Comparison of ENCODE assay signal across 16 cellular contexts in the genomic region with DNA sequence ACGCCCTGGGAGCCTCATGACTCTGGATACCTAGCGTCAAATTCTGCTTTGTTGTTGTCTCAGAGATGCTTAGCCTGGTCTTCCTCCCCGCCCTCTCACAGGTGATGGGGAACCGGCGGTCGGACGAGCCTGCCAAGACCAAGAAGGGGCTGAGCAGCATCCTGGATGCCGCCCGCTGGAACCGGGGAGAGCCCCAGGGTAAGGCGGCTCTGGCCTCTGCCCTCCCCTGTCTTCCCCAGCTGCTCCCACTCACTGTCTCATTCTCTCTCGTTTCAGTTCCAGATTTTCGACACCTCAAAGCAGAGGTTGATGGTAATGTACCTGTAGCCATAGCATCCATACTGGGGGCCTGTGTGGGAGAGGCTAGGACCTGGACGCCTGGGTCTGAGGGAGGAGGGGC. TPM values are rescaled to one million over a fixed set of nuclear protein-coding genes. Genes with fewer than 3 reads are reported as not detected.
DNase-seq lines count a peak whose midpoint lies in the region; ATAC-seq and TF ChIP-seq lines count a peak whose summit lies in the region.
"Had no signal": no experiment of that assay in that cellular context is flagged by ENCODE, and none has a peak within 500 bp of the region (broad histone marks: within the 10 kb centered on the region; RNA-seq: fewer than 3 reads in every experiment).

No MANE protein-coding gene starts in this region.

- no peak overlapping the region for H4K8ac ChIP-seq in neuronal stem cell (ENCODE audit: low read depth, low read length)

- no peaks in the 10 kb centered on the region for H3K79me2 ChIP-seq in OCI-LY7 (ENCODE audit: insufficient read depth, low read depth, low read length)

- H3K9me2 ChIP-seq in OCI-LY7 (ENCODE audit: insufficient read depth, low read length) = no peaks in the 10 kb centered on the region

- H4K20me1 ChIP-seq in OCI-LY7 (ENCODE audit: insufficient read depth, low read length) = no peaks in the 10 kb centered on the region

- H3K4me2 ChIP-seq in OCI-LY7 (ENCODE audit: low read length) (no peak overlapping the region), neuronal stem cell (ENCODE audit: insufficient read depth, low read length, poor library complexity, severe bottlenecking) (no peak overlapping the region)

- no peak overlapping the region for H2BK15ac ChIP-seq in neuronal stem cell (ENCODE audit: low read length)

- no peak for TF ChIP-seq CTCF in OCI-LY7 (conservative IDR thresholded peaks at IDR 0.05; ENCODE audit: low read length)
- no peak for TF ChIP-seq CTCF in osteocyte (IDR thresholded peaks at IDR 0.05)

- H3K27ac ChIP-seq in OCI-LY7 (ENCODE audit: low read depth, low read length, poor library complexity, severe bottlenecking) = peak overlapping the region; percentile 6
- no peak overlapping the region for H3K27ac ChIP-seq in neuronal stem cell (replicated peaks; ENCODE audit: low read length)
- H3K27ac ChIP-seq: dorsolateral prefrontal cortex, suprapubic skin had no signal

- H3K4ac ChIP-seq in neuronal stem cell (ENCODE audit: low read length) = no peak overlapping the region

- H3K4me3 ChIP-seq in OCI-LY7 (ENCODE audit: low read depth, low read length, poor library complexity, severe bottlenecking) (no peak overlapping the region), neuronal stem cell (ENCODE audit: low read length in 2 of 2) (no peak overlapping the region)
- H3K4me3 ChIP-seq: dorsolateral prefrontal cortex, suprapubic skin had no signal

- H3K18ac ChIP-seq in neuronal stem cell (ENCODE audit: low read length) = no peak overlapping the region

- H3K27ac Mint-ChIP-seq in activated T-cell treated with anti-CD3 and anti-CD28 coated beads, Interleukin-2, amount 50 U/mL, for 24 hours = peak overlapping the region; percentile 87
- H3K27ac Mint-ChIP-seq in activated naive CD8-positive, alpha-beta T cell treated with anti-CD3 and anti-CD28 coated beads, Interleukin-2, amount 50 U/mL, for 24 hours = peak overlapping the region; percentile 54
- no peak overlapping the region for H3K27ac Mint-ChIP-seq in osteocyte (ENCODE audit: unreplicated experiment)

- H3K27me3 ChIP-seq in neuronal stem cell (ENCODE audit: control insufficient read depth in 3 of 3, insufficient read depth in 3 of 3, low read depth in 1 of 3, low read length in 3 of 3) = no peaks in the 10 kb centered on the region
- H3K27me3 ChIP-seq: dorsolateral prefrontal cortex, suprapubic skin had no signal

- no peaks in the 10 kb centered on the region for H3K9me3 ChIP-seq in OCI-LY7 (ENCODE audit: low read length)
- H3K9me3 ChIP-seq in neuronal stem cell (replicated peaks in 1 of 2; ENCODE audit: control insufficient read depth in 2 of 2, insufficient read depth in 1 of 2, low read depth in 1 of 2, low read length in 2 of 2) = no peaks in the 10 kb centered on the region
- H3K9me3 ChIP-seq: suprapubic skin had no signal

- H3K23ac ChIP-seq in neuronal stem cell (ENCODE audit: low read depth, low read length, poor library complexity) = peak overlapping the region; percentile 25

- H2BK5ac ChIP-seq in neuronal stem cell (ENCODE audit: low read length) = no peak overlapping the region

- H2AFZ ChIP-seq in OCI-LY7 (ENCODE audit: low read length) = no peak overlapping the region
- H2AFZ ChIP-seq in neuronal stem cell (ENCODE audit: low read length) = no peak overlapping the region

- no peak overlapping the region for H2BK120ac ChIP-seq in neuronal stem cell (ENCODE audit: low read depth, low read length)

- no peak overlapping the region for H2BK12ac ChIP-seq in neuronal stem cell (ENCODE audit: low read length)

- intact Hi-C loops in OCI-LY7 (cut with micrococcal nuclease; ENCODE audit: unreplicated experiment) = no loop called here

- CTCF ChIA-PET in OCI-LY7 (lab: Charles Lee; ENCODE audit: unreplicated experiment) = no interaction called here

- POLR2A ChIA-PET in OCI-LY7 (lab: Charles Lee) = interaction anchor here (0.5 kb wide), 1 partner anchor 1709 kb away, joined by 3 read pairs; no protein-coding TSS in a partner anchor

- H2AK5ac ChIP-seq in neuronal stem cell (ENCODE audit: low read depth, low read length) = no peak overlapping the region

- H3K9me3 Mint-ChIP-seq in activated T-cell treated with anti-CD3 and anti-CD28 coated beads, Interleukin-2, amount 50 U/mL, for 24 hours = no peaks in the 10 kb centered on the region
- H3K9me3 Mint-ChIP-seq in activated naive CD8-positive, alpha-beta T cell treated with anti-CD3 and anti-CD28 coated beads, Interleukin-2, amount 50 U/mL, for 24 hours = no peaks in the 10 kb centered on the region
- H3K9me3 Mint-ChIP-seq in osteocyte (ENCODE audit: unreplicated experiment) = no peaks in the 10 kb centered on the region

- H3K4me1 ChIP-seq in OCI-LY7 (ENCODE audit: insufficient read depth, low read length, poor library complexity, severe bottlenecking) = peaks cover 26% of the 10 kb centered on the region
- H3K4me1 ChIP-seq in neuronal stem cell (ENCODE audit: control insufficient read depth in 2 of 2, insufficient read depth in 1 of 2, low read depth in 1 of 2, low read length in 2 of 2) = no peaks in the 10 kb centered on the region
- H3K4me1 ChIP-seq: suprapubic skin had no signal

- H3K4me1 Mint-ChIP-seq in activated T-cell treated with anti-CD3 and anti-CD28 coated beads, Interleukin-2, amount 50 U/mL, for 24 hours (ENCODE audit: low read depth) = peaks cover 70% of the 10 kb centered on the region
- H3K4me1 Mint-ChIP-seq in activated naive CD8-positive, alpha-beta T cell treated with anti-CD3 and anti-CD28 coated beads, Interleukin-2, amount 50 U/mL, for 24 hours = peaks cover 64% of the 10 kb centered on the region
- H3K4me1 Mint-ChIP-seq in osteocyte (ENCODE audit: unreplicated experiment) = no peaks in the 10 kb centered on the region

- H3K4me3 Mint-ChIP-seq in activated T-cell treated with anti-CD3 and anti-CD28 coated beads, Interleukin-2, amount 50 U/mL, for 24 hours = no peak overlapping the region
- no peak overlapping the region for H3K4me3 Mint-ChIP-seq in activated naive CD8-positive, alpha-beta T cell treated with anti-CD3 and anti-CD28 coated beads, Interleukin-2, amount 50 U/mL, for 24 hours
- no peak overlapping the region for H3K4me3 Mint-ChIP-seq in osteocyte (ENCODE audit: unreplicated experiment)

- peaks cover 75% of the 10 kb centered on the region for H3K36me3 Mint-ChIP-seq in activated T-cell treated with anti-CD3 and anti-CD28 coated beads, Interleukin-2, amount 50 U/mL, for 24 hours (ENCODE audit: low read depth)
- peaks cover 39% of the 10 kb centered on the region for H3K36me3 Mint-ChIP-seq in activated naive CD8-positive, alpha-beta T cell treated with anti-CD3 and anti-CD28 coated beads, Interleukin-2, amount 50 U/mL, for 24 hours (ENCODE audit: low read depth)
- H3K36me3 Mint-ChIP-seq in osteocyte (ENCODE audit: unreplicated experiment) = peaks cover 18% of the 10 kb centered on the region

- H3K27me3 Mint-ChIP-seq in activated T-cell treated with anti-CD3 and anti-CD28 coated beads, Interleukin-2, amount 50 U/mL, for 24 hours = no peaks in the 10 kb centered on the region
- H3K27me3 Mint-ChIP-seq in activated naive CD8-positive, alpha-beta T cell treated with anti-CD3 and anti-CD28 coated beads, Interleukin-2, amount 50 U/mL, for 24 hours = no peaks in the 10 kb centered on the region
- no peaks in the 10 kb centered on the region for H3K27me3 Mint-ChIP-seq in osteocyte (ENCODE audit: unreplicated experiment)

- no CpG with 5 or more reads among the region's 14 CpGs for WGBS in neuronal stem cell (ENCODE audit: extremely low coverage in 2 of 2, insufficient read length in 2 of 2, insufficient replicate concordance in 1 of 2), 2 donors

- DNase-seq in activated T-cell treated with anti-CD3 and anti-CD28 coated beads, Interleukin-2, amount 50 U/mL, for 24 hours = no peak
- no peak for DNase-seq in activated T-cell treated with anti-CD3 and anti-CD28 coated beads, Interleukin-2, amount 50 U/mL, for 1 hour
- DNase-seq in OCI-LY7 (ENCODE audit: low spot score) = no peak
- DNase-seq in activated naive CD8-positive, alpha-beta T cell treated with anti-CD3 and anti-CD28 coated beads, Interleukin-2, amount 50 U/mL, for 24 hours = no peak
- no peak for DNase-seq in neuronal stem cell (ENCODE audit: low spot score)
- DNase-seq in osteocyte (ENCODE audit: extremely low spot score, unreplicated experiment) = no peak
- no peak for DNase-seq in NCI-H345 (lab: John Stamatoyannopoulos, UW)
- no peak for DNase-seq in NCI-H1105 (lab: John Stamatoyannopoulos, UW)
- DNase-seq: dorsolateral prefrontal cortex; NCI-H524; NK-92 treated with Interleukin-12 subunit alpha and Interleukin-12 subunit beta, amount 100 ng/mL, for 24 hours had no signal

- BruUV-seq in OCI-LY7 (replicated peaks; lab: Mats Ljungman, UMichigan) = no TSS peak

- H4K91ac ChIP-seq in neuronal stem cell (ENCODE audit: low read depth, low read length, poor library complexity) = no peak overlapping the region

- no peak overlapping the region for H3K9ac ChIP-seq in neuronal stem cell (ENCODE audit: low read depth, low read length, poor library complexity)

- peaks cover 6% of the 10 kb centered on the region for H3K79me1 ChIP-seq in neuronal stem cell (ENCODE audit: low read depth, low read length)

- no peak for ATAC-seq in activated naive CD8-positive, alpha-beta T cell treated with anti-CD3 and anti-CD28 coated beads, Interleukin-2, amount 50 U/mL, for 24 hours

- peaks cover 88% of the 10 kb centered on the region for H3K36me3 ChIP-seq in OCI-LY7 (ENCODE audit: insufficient read depth, low read length)
- H3K36me3 ChIP-seq in neuronal stem cell (replicated peaks in 1 of 2; ENCODE audit: control insufficient read depth in 2 of 2, insufficient read depth in 2 of 2, low read length in 2 of 2) = peaks cover 17 to 31% of the 10 kb centered on the region in 2 donors

- H3K14ac ChIP-seq in neuronal stem cell (ENCODE audit: low read length) = no peak overlapping the region

RNA-seq across cellular contexts. Expression of a gene that starts 11.4 kb away (rescaled TPM):
- total RNA-seq in OCI-LY7 (2014; rRNA removed; shearing (Covaris generic)) = 74.9 and 96.9 TPM in 2 replicates
- 297 and 318 TPM in 2 replicates for total RNA-seq in OCI-LY7 (2022)
- 30.0 TPM for polyA plus RNA-seq in neuronal stem cell (2013, experiment 1 of 2)
- polyA plus RNA-seq in neuronal stem cell (2013, experiment 2 of 2) = 29.8 TPM
- total RNA-seq in osteocyte = 85.1 and 97.3 TPM in 2 replicates

RNA-seq across cellular contexts. Expression of a gene that starts 17.3 kb away (rescaled TPM):
- 848 and 1,195 TPM in 2 replicates for total RNA-seq in OCI-LY7 (2014; rRNA removed; shearing (Covaris generic))
- total RNA-seq in OCI-LY7 (2022) (896 and 1,094 TPM in 2 replicates), osteocyte (not detected in 2 replicates)
- 0.67 TPM for polyA plus RNA-seq in neuronal stem cell (2013, experiment 1 of 2)
- polyA plus RNA-seq in neuronal stem cell (2013, experiment 2 of 2) = 0.64 TPM
- total RNA-seq: lung microvascular endothelial cell had no signal

RNA-seq across cellular contexts. Expression of a gene that starts 33.9 kb away (rescaled TPM):
- total RNA-seq in OCI-LY7 (2014; rRNA removed; shearing (Covaris generic)) = 1.6 and 1.9 TPM in 2 replicates
- total RNA-seq in OCI-LY7 (2022) = 5.9 and 6.8 TPM in 2 replicates
- 0.47 TPM for polyA plus RNA-seq in neuronal stem cell (2013, experiment 1 of 2)
- polyA plus RNA-seq in neuronal stem cell (2013, experiment 2 of 2) = 0.44 TPM
- total RNA-seq in osteocyte = 0.29 and 0.38 TPM in 2 replicates
- total RNA-seq: lung microvascular endothelial cell, SK-MEL-5, skeletal muscle tissue had no signal

RNA-seq across cellular contexts. Expression of a gene that starts 34.3 kb away (rescaled TPM):
- 4,018 and 4,414 TPM in 2 replicates for total RNA-seq in OCI-LY7 (2014; rRNA removed; shearing (Covaris generic))
- 3,803 and 3,902 TPM in 2 replicates for total RNA-seq in OCI-LY7 (2022)
- 4,580 TPM for polyA plus RNA-seq in neuronal stem cell (2013, experiment 1 of 2)
- polyA plus RNA-seq in neuronal stem cell (2013, experiment 2 of 2) = 4,472 TPM
- total RNA-seq in osteocyte = 1,810 and 1,837 TPM in 2 replicates

RNA-seq across cellular contexts. Expression of a gene that starts 49.5 kb away (rescaled TPM):
- total RNA-seq in OCI-LY7 (2014; rRNA removed; shearing (Covaris generic)) = not detected in 2 replicates
- total RNA-seq in OCI-LY7 (2022) (not detected in 2 replicates), osteocyte (not detected in 2 replicates)
- not detected for polyA plus RNA-seq in neuronal stem cell (2013, experiment 1 of 2)
- polyA plus RNA-seq in neuronal stem cell (2013, experiment 2 of 2) = not detected
- total RNA-seq: dorsolateral prefrontal cortex, lung microvascular endothelial cell, SK-MEL-5, skeletal muscle tissue, suprapubic skin, ureter had no signal

Comparison
In these comparisons a context has a peak if more than half of its experiments do, and no peak if none do; other contexts are left out.
1. RNA of a gene that starts 17.3 kb away (total RNA-seq): 848 to 1,195 TPM in OCI-LY7; not detected in osteocyte; every median in the first group is over 100 times any median in the second.